Comparison of ENCODE assay signal across 8 cellular contexts in the genomic region with DNA sequence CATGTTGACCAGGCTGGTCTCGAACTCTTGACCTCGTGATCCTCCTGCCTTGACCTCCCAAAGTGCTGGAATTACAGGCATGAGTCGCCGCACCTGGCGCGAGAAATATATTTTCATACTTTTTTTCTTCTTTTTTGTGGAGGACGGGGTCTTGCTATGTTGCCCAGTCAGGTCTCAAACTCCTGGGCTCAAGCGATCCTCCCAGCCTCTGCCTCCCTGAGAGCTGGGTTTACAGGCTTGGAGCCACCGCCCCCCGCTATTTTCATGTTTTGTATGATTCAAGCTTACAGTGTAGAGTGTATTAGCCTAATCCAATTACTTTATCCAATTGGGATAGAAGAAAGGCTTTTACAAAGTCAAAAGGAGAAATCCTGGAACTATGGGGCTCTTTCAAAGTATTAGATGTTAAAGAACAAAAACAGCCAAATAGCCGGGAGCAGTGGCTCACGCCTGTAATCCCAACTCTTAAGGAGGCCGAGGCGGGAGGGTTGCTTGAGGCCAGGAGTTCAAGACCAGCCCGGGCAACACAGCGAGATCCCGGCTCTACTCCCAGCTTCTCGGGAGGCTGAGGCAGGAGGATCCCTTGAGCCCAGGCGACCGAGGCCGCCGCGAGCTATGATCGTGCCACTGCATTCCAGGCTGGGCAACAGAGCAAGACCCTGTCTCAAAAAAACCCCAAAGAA. TPM values are rescaled to one million over a fixed set of nuclear protein-coding genes. Genes with fewer than 3 reads are reported as not detected.
DNase-seq lines count a peak whose midpoint lies in the region; ATAC-seq, FAIRE-seq and TF ChIP-seq lines count a peak whose summit lies in the region.

No MANE protein-coding gene starts in this region.

- no peak for DNase-seq in activated CD8-positive, alpha-beta T cell treated with anti-CD3 and anti-CD28 coated beads, Interleukin-2, amount 10 ng/mL, durations not matched to agents 7 days and 5 days
- no peak for DNase-seq in keratinocyte (ENCODE audit: low read depth, low spot score)
- peak; percentile 83 for DNase-seq in spleen
- no peak for DNase-seq in ecto neural progenitor cell (ENCODE audit: low spot score)
- DNase-seq in NCI-H510A (lab: John Stamatoyannopoulos, UW), result no peak
- DNase-seq in NCI-H1105 treated with DMSO at 0.1 percent for 48 hours (lab: John Stamatoyannopoulos, UW), result no peak
- DNase-seq in HTR-8/SVneo (ENCODE audit: insufficient read length, low spot score), result no peak

- peaks cover 3% of the 10 kb centered on the region for H3K9me1 ChIP-seq in keratinocyte (ENCODE audit: control insufficient read depth, extremely low read depth, insufficient read depth, low read length)

- H3K27ac Mint-ChIP-seq in activated CD8-positive, alpha-beta T cell treated with anti-CD3 and anti-CD28 coated beads, Interleukin-2, amount 10 ng/mL, durations not matched to agents 7 days and 5 days, result peak overlapping the region; percentile 95

- H3K4me3 ChIP-seq in HEK293 (ENCODE audit: low read depth, low read length) (no peak overlapping the region), keratinocyte (ENCODE audit: control insufficient read depth in 2 of 3, extremely low read depth in 1 of 3, insufficient read depth in 2 of 3, low read depth in 1 of 3, low read length in 3 of 3) (peak overlapping the region in 1 of 3 experiments; percentile 70), spleen (peak overlapping the region in 5 of 8 donors; percentile 64 to 82 (median 69))

- peaks cover 60% of the 10 kb centered on the region for H3K4me1 Mint-ChIP-seq in activated CD8-positive, alpha-beta T cell treated with anti-CD3 and anti-CD28 coated beads, Interleukin-2, amount 10 ng/mL, durations not matched to agents 7 days and 5 days (ENCODE audit: low read depth)

- dilution Hi-C loops in keratinocyte (cut with MboI; ENCODE audit: extremely low pct_ligation_motif_present, low sequenced_read_pairs), result no loop called here

- TF ChIP-seq POLR2A in spleen (IDR thresholded peaks at IDR 0.05), result no peak

- peak overlapping the region; percentile 88 for H3K9ac ChIP-seq in keratinocyte (ENCODE audit: control insufficient read depth, extremely low read depth, insufficient read depth, low read length)

- H3K9me3 Mint-ChIP-seq in activated CD8-positive, alpha-beta T cell treated with anti-CD3 and anti-CD28 coated beads, Interleukin-2, amount 10 ng/mL, durations not matched to agents 7 days and 5 days (ENCODE audit: insufficient read depth), result no peaks in the 10 kb centered on the region

- H3K27me3 ChIP-seq in keratinocyte (ENCODE audit: control insufficient read depth, extremely low read depth, insufficient read depth, low read length), result no peaks in the 10 kb centered on the region
- no peaks in the 10 kb centered on the region for H3K27me3 ChIP-seq in spleen (replicated peaks in 1 of 7)

- H3K36me3 Mint-ChIP-seq in activated CD8-positive, alpha-beta T cell treated with anti-CD3 and anti-CD28 coated beads, Interleukin-2, amount 10 ng/mL, durations not matched to agents 7 days and 5 days (ENCODE audit: low read depth), result peaks cover 14% of the 10 kb centered on the region

- peaks cover 0 to 5% of the 10 kb centered on the region in 2 experiments; a peak in 1 of 3 replicates for H3K36me3 ChIP-seq in HEK293 (ENCODE audit: control insufficient read depth in 2 of 2, insufficient read depth in 1 of 2, low read length in 2 of 2)
- H3K36me3 ChIP-seq in keratinocyte (ENCODE audit: control insufficient read depth in 2 of 2, extremely low read depth in 1 of 2, insufficient read depth in 2 of 2, low read length in 2 of 2), result peaks cover 0 to 6% of the 10 kb centered on the region in 2 experiments
- H3K36me3 ChIP-seq in spleen, result peaks cover 0 to 7% (median 0%) of the 10 kb centered on the region in 6 donors

- ATAC-seq in activated CD8-positive, alpha-beta T cell treated with anti-CD3 and anti-CD28 coated beads, Interleukin-2, amount 10 ng/mL, durations not matched to agents 7 days and 5 days, result no peak

- no peaks in the 10 kb centered on the region for H3K27me3 Mint-ChIP-seq in activated CD8-positive, alpha-beta T cell treated with anti-CD3 and anti-CD28 coated beads, Interleukin-2, amount 10 ng/mL, durations not matched to agents 7 days and 5 days (ENCODE audit: low read depth)

- FAIRE-seq in keratinocyte (lab: Jason Lieb, UNC) (no peak), HTR-8/SVneo (lab: Jason Lieb, UNC) (no peak)

- POLR2A ChIA-PET in HEK293 (lab: Yijun Ruan, JAX), result no interaction called here
- POLR2A ChIA-PET in activated CD8-positive, alpha-beta T cell treated with anti-CD3 and anti-CD28 coated beads, Interleukin-2, amount 10 ng/mL, durations not matched to agents 7 days and 5 days (lab: Charles Lee), result interaction anchor here (0.6 kb wide), 1 partner anchor 12 kb away, joined by 6 read pairs; no protein-coding TSS in a partner anchor

- H4K20me1 ChIP-seq in keratinocyte (ENCODE audit: control insufficient read depth, extremely low read depth, insufficient read depth, low read length), result peaks cover 14% of the 10 kb centered on the region

- H3K9me3 ChIP-seq in HEK293 (ENCODE audit: control insufficient read depth, insufficient read depth, low read depth, low read length), result no peaks in the 10 kb centered on the region
- no peaks in the 10 kb centered on the region for H3K9me3 ChIP-seq in keratinocyte (ENCODE audit: control insufficient read depth, low read depth, low read length)
- no peaks in the 10 kb centered on the region for H3K9me3 ChIP-seq in spleen

- H3K79me2 ChIP-seq in keratinocyte (ENCODE audit: control insufficient read depth, insufficient read depth, low read length), result peaks cover 34% of the 10 kb centered on the region

- intact Hi-C loops in spleen (cut with DNase I; ENCODE audit: low total_unique reads), result no loop called here

- peak overlapping the region; percentile 75 for H3K4me2 ChIP-seq in keratinocyte (ENCODE audit: control insufficient read depth, extremely low read depth, insufficient read depth, low read depth, low read length)

- CTCF ChIA-PET in HEK293 (lab: Yijun Ruan, JAX), result interaction anchor here (0.6 to 0.7 kb wide), 3 partner anchors 180 to 378 kb away, joined by 3 read pairs; no protein-coding TSS in a partner anchor
- CTCF ChIA-PET in activated CD8-positive, alpha-beta T cell treated with anti-CD3 and anti-CD28 coated beads, Interleukin-2, amount 10 ng/mL, durations not matched to agents 7 days and 5 days (lab: Charles Lee), result no interaction called here

- TF ChIP-seq CTCF in HEK293 (tag by site-specific recombination; IDR thresholded peaks at IDR 0.05), result no peak
- no peak for TF ChIP-seq CTCF in keratinocyte (optimal IDR thresholded peaks at IDR 0.05 in 1 of 3, IDR thresholded peaks at IDR 0.05 in 1 of 3, conservative IDR thresholded peaks at IDR 0.05 in 1 of 3; ENCODE audit: extremely low read depth in 1 of 3, insufficient read depth in 2 of 3, low read length in 3 of 3)
- no peak for TF ChIP-seq CTCF in spleen (IDR thresholded peaks at IDR 0.05 in 8 of 11, conservative IDR thresholded peaks at IDR 0.05 in 3 of 11)

- H3K4me1 ChIP-seq in HEK293 (ENCODE audit: control insufficient read depth, insufficient read depth, low read length), result peaks cover 7% of the 10 kb centered on the region
- peaks cover 31% of the 10 kb centered on the region for H3K4me1 ChIP-seq in keratinocyte (ENCODE audit: control insufficient read depth, extremely low read depth, insufficient read depth, low read length)
- H3K4me1 ChIP-seq in spleen, result peaks cover 21 to 81% (median 64%) of the 10 kb centered on the region in 6 donors

- H2AFZ ChIP-seq in keratinocyte (ENCODE audit: control insufficient read depth, low read length), result no peak overlapping the region

- H3K27ac ChIP-seq in HEK293 (ENCODE audit: extremely low read depth, low read depth, low read length) (peak overlapping the region; percentile 81; the same call in 1 of the 2 replicates), keratinocyte (ENCODE audit: control insufficient read depth, insufficient read depth, low read length) (peak overlapping the region; percentile 88), spleen (peak overlapping the region; percentile 91 to 99 (median 98))

- 95 to 98% (median 97%) methylated on average over 24 of the region's 24 CpGs for WGBS in spleen, 5 donors

- peak overlapping the region; percentile 84 for H3K4me3 Mint-ChIP-seq in activated CD8-positive, alpha-beta T cell treated with anti-CD3 and anti-CD28 coated beads, Interleukin-2, amount 10 ng/mL, durations not matched to agents 7 days and 5 days

TF ChIP-seq in HEK293, 187 proteins besides CTCF, POLR2A, EP300 and RAD21 (continues in another document):
- TF ChIP-seq HOXA7 (CRISPR knock-in tag; IDR thresholded peaks at IDR 0.05; ENCODE audit: borderline replicate concordance), result no peak
- TF ChIP-seq ZNF423 (tag by site-specific recombination; IDR thresholded peaks at IDR 0.05), result no peak

RNA-seq across cellular contexts. Expression of a gene that starts 1.4 kb away (rescaled TPM):
- 10 to 100 TPM; 40.2 to 45.3 TPM for total RNA-seq in activated CD8-positive, alpha-beta T cell treated with anti-CD3 and anti-CD28 coated beads, Interleukin-2, amount 10 ng/mL, durations not matched to agents 7 days and 5 days
- 43.6 to 50.3 TPM (median 46.3 TPM) in 3 replicates for polyA plus RNA-seq in keratinocyte
- polyA plus RNA-seq in keratinocyte (2011; ENCODE audit: low read depth), result 218 TPM
- 61.5 and 109 TPM in 2 replicates for polyA plus RNA-seq in keratinocyte (2011; cell fraction: cytosol; rRNA removed)
- 39.9 and 43.2 TPM in 2 replicates for polyA plus RNA-seq in keratinocyte (2011; cell fraction: nucleus; rRNA removed)
- 71.2 and 175 TPM in 2 replicates for polyA plus RNA-seq in keratinocyte (2012; ENCODE audit: low replicate concordance)
- 15.2 to 23.2 TPM (median 20.6 TPM) in 3 replicates for polyA minus RNA-seq in keratinocyte
- 37.2 TPM for polyA minus RNA-seq in keratinocyte (2011; cell fraction: cytosol; rRNA and poly(A)+ RNA removed)
- polyA minus RNA-seq in keratinocyte (2011; cell fraction: nucleus; rRNA and poly(A)+ RNA removed), result 12.5 and 26.0 TPM in 2 replicates
- total RNA-seq in spleen, result 10 to 100 TPM; 47.6 to 71.4 (median 61.7) TPM
- polyA plus RNA-seq in spleen, result 10 to 100 TPM; 32.3 to 50.4 (median 46.5) TPM

RNA-seq across cellular contexts. Expression of a gene that starts 7.2 kb away (rescaled TPM):
- 10 to 100 TPM; 29.3 to 30.1 TPM for total RNA-seq in activated CD8-positive, alpha-beta T cell treated with anti-CD3 and anti-CD28 coated beads, Interleukin-2, amount 10 ng/mL, durations not matched to agents 7 days and 5 days
- polyA plus RNA-seq in keratinocyte, result 12.9 to 22.3 TPM (median 17.0 TPM) in 3 replicates
- polyA plus RNA-seq in keratinocyte (2011; ENCODE audit: low read depth), result 20.8 TPM
- 8.0 and 13.7 TPM in 2 replicates for polyA plus RNA-seq in keratinocyte (2011; cell fraction: cytosol; rRNA removed)
- 35.0 and 40.8 TPM in 2 replicates for polyA plus RNA-seq in keratinocyte (2011; cell fraction: nucleus; rRNA removed)
- polyA plus RNA-seq in keratinocyte (2012; ENCODE audit: low replicate concordance), result 14.9 and 18.8 TPM in 2 replicates
- 27.3 to 33.0 TPM (median 30.5 TPM) in 3 replicates for polyA minus RNA-seq in keratinocyte
- 20.0 TPM for polyA minus RNA-seq in keratinocyte (2011; cell fraction: cytosol; rRNA and poly(A)+ RNA removed)
- polyA minus RNA-seq in keratinocyte (2011; cell fraction: nucleus; rRNA and poly(A)+ RNA removed), result 25.2 and 38.7 TPM in 2 replicates
- total RNA-seq in spleen, result 10 to 100 TPM; 23.6 to 30.6 (median 27.2) TPM
- polyA plus RNA-seq in spleen, result 10 to 100 TPM in 1 of 3 donors, 1 to 10 TPM in 2; 7.9 to 11.0 (median 9.7) TPM
